ENCODE assay signal across 15 cellular contexts in genomic region chr15:60928987-60929386, GRCh38.
"Had no signal": no experiment of that assay in that cellular context is flagged by ENCODE, and none has a peak within 500 bp of the region (broad histone marks: within the 10 kb centered on the region; RNA-seq: fewer than 3 reads in every experiment).

No MANE protein-coding gene starts in this region.

- H3K36me3 ChIP-seq: right lobe of liver, stomach, upper lobe of right lung had no signal

- H3K36me3 Mint-ChIP-seq: natural killer cell had no signal

- H3K4me1 ChIP-seq: right lobe of liver, testis, upper lobe of right lung had no signal

- DNase-seq: activated CD4-positive, alpha-beta memory T cell treated with anti-CD3 and anti-CD28 coated beads, Interleukin-2, amount 10 ng/mL, durations not matched to agents 7 days and 5 days; activated CD4-positive, alpha-beta T cell treated with anti-CD3 and anti-CD28 coated beads for 1 hour; activated effector memory CD4-positive, alpha-beta T cell treated with Interleukin-2 at 50 U/mL for 16 hours; activated naive CD4-positive, alpha-beta T cell treated with anti-CD3 and anti-CD28 coated beads, Interleukin-2, amount 50 U/mL, for 16 hours; activated T-cell treated with anti-CD3 and anti-CD28 coated beads, Interleukin-2, amount 50 U/mL, for 4 hours; head of caudate nucleus; kidney glomerular epithelial cell; mesenchymal stem cell; natural killer cell; occipital lobe; psoas muscle; right lobe of liver; stomach; testis; upper lobe of right lung had no signal

- H3K9me3 ChIP-seq: psoas muscle, right lobe of liver, stomach, testis, upper lobe of right lung had no signal

- H3K4me3 Mint-ChIP-seq: activated CD4-positive, alpha-beta memory T cell treated with anti-CD3 and anti-CD28 coated beads, Interleukin-2, amount 10 ng/mL, durations not matched to agents 7 days and 5 days; activated T-cell treated with anti-CD3 and anti-CD28 coated beads, Interleukin-2, amount 50 U/mL, for 4 hours; natural killer cell had no signal

- H3K27me3 ChIP-seq: right lobe of liver, stomach, testis, upper lobe of right lung had no signal

- H3K9me3 Mint-ChIP-seq: activated CD4-positive, alpha-beta memory T cell treated with anti-CD3 and anti-CD28 coated beads, Interleukin-2, amount 10 ng/mL, durations not matched to agents 7 days and 5 days; activated T-cell treated with anti-CD3 and anti-CD28 coated beads, Interleukin-2, amount 50 U/mL, for 4 hours; natural killer cell had no signal

- ATAC-seq: activated T-cell treated with anti-CD3 and anti-CD28 coated beads, Interleukin-2, amount 50 U/mL, for 4 hours; natural killer cell; psoas muscle; right lobe of liver; upper lobe of right lung had no signal

- H3K27ac ChIP-seq: psoas muscle, right lobe of liver, stomach, testis, upper lobe of right lung had no signal

- H3K27ac Mint-ChIP-seq: activated CD4-positive, alpha-beta memory T cell treated with anti-CD3 and anti-CD28 coated beads, Interleukin-2, amount 10 ng/mL, durations not matched to agents 7 days and 5 days; natural killer cell had no signal

- H3K4me3 ChIP-seq: psoas muscle, right lobe of liver, stomach, testis, upper lobe of right lung had no signal
